ENCODE assay signal across 7 cellular contexts in the genomic region with DNA sequence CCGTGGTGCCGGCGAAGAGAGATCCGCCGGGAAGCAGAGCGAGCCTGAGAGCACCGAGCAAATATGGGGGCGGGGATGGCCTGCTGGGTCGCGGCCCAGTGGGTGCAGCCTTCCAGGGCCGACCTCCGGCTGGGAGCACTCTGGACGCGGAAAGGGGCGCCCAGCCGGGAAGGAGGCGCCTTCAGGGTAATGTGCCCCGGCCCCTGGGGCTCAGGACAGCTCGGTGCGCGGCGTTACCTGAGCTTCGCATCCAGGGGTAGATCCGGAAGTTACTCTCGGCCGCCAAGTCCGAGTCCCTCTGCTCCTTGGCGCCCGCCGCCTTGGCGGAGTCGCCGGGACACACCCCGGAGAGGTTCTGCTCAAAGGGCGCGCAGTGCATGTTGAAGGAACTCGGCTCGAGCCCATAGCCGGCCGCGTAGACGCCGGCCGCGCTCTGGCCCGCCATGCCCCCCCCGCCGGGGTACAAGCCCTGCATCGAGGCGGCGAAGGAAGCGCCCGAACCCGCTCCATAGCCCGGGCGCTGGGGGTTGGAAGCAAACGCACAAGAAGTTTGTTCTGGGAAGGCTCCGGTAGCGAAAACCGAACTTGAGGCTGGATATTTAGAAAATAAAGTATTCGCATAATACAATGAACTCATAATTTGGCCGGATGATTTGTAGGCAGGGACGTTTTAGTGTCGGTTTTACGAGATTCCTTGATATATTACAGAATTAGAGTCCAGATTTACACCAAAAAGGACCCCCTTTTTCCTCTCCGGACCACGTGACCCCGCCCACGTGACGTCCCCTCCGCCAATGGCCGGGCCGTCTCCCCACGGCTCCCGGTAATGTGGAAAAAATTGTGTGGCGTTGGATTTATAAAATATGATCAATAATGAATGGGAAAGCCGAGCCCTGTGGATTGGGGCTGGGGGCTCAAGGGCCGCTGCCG. TPM values are rescaled to one million over a fixed set of nuclear protein-coding genes. Genes with fewer than 3 reads are reported as not detected.
DNase-seq lines count a peak whose midpoint lies in the region; ATAC-seq and TF ChIP-seq lines count a peak whose summit lies in the region.

A gene (minus strand): TSS at position 736 of the 930 bp plus-strand sequence. CDS start 99 bp downstream, at position 637.

- H3K36me3 ChIP-seq in MG63, result no peaks in the 10 kb centered on the region
- no peaks in the 10 kb centered on the region for H3K36me3 ChIP-seq in WERI-Rb-1
- H3K36me3 ChIP-seq in subcutaneous abdominal adipose tissue (ENCODE audit: control insufficient read depth in 5 of 5, insufficient read depth in 5 of 5, low read length in 5 of 5), result peaks cover 0 to 4% (median 0%) of the 10 kb centered on the region in 5 donors

- DNase-seq in MG63 (peak; percentile 82), WERI-Rb-1 (peak; percentile 78), midbrain (lab: John Stamatoyannopoulos, UW) (peak; percentile 17)
- peak; percentile 56 for DNase-seq in effector CD8-positive, alpha-beta T cell (lab: John Stamatoyannopoulos, UW)

- no peak for ATAC-seq in HG03135 (IDR thresholded peaks at IDR 0.05; ENCODE audit: unreplicated experiment)

- peak within 1 kb of the TSS; percentile 44 to 83 (median 79) for H3K9ac ChIP-seq in subcutaneous abdominal adipose tissue (ENCODE audit: low read length in 5 of 5)

- TF ChIP-seq CTCF in GM12875 (IDR thresholded peaks at IDR 0.05; ENCODE audit: borderline replicate concordance, insufficient read depth, low read depth, low read length), result no peak
- TF ChIP-seq CTCF in WERI-Rb-1 (IDR thresholded peaks at IDR 0.05; ENCODE audit: low read depth, low read length), result no peak

- H3K4me3 ChIP-seq in GM12875 (ENCODE audit: low read depth, low read length) (peak within 1 kb of the TSS; percentile 87), MG63 (peak within 1 kb of the TSS; percentile 62), WERI-Rb-1 (ENCODE audit: low read depth, low read length) (peak within 1 kb of the TSS; percentile 91), subcutaneous abdominal adipose tissue (ENCODE audit: low read depth in 1 of 5, low read length in 5 of 5) (peak within 1 kb of the TSS; percentile 79 to 89 (median 85))

- H3K4me1 ChIP-seq in subcutaneous abdominal adipose tissue (ENCODE audit: control insufficient read depth in 5 of 5, insufficient read depth in 5 of 5, low read length in 5 of 5), result peaks cover 0 to 53% (median 42%) of the 10 kb centered on the region in 5 donors

- peak within 1 kb of the TSS; percentile 59 for H3K27ac ChIP-seq in WERI-Rb-1
- H3K27ac ChIP-seq in subcutaneous abdominal adipose tissue (ENCODE audit: low read depth, low read length), result peak within 1 kb of the TSS; percentile 70

- H3K9me3 ChIP-seq in MG63, result no peaks in the 10 kb centered on the region
- no peaks in the 10 kb centered on the region for H3K9me3 ChIP-seq in WERI-Rb-1 (ENCODE audit: severe bottlenecking)
- no peaks in the 10 kb centered on the region for H3K9me3 ChIP-seq in subcutaneous abdominal adipose tissue (ENCODE audit: control insufficient read depth in 5 of 5, low read length in 5 of 5)

- no peaks in the 10 kb centered on the region for H3K27me3 ChIP-seq in MG63
- peaks cover 72% of the 10 kb centered on the region for H3K27me3 ChIP-seq in WERI-Rb-1 (ENCODE audit: insufficient read depth, low read depth, severe bottlenecking)
- peaks cover 0 to 7% (median 4%) of the 10 kb centered on the region in 5 donors for H3K27me3 ChIP-seq in subcutaneous abdominal adipose tissue (ENCODE audit: control insufficient read depth in 5 of 5, insufficient read depth in 4 of 5, low read length in 5 of 5)

RNA-seq across cellular contexts. Expression of the gene that starts here (rescaled TPM):
- total RNA-seq in MG63 (2014; rRNA removed; shearing (Covaris generic); ENCODE audit: low replicate concordance), result 9.8 and 30.6 TPM in 2 replicates

Comparison
In these comparisons a context has a peak if more than half of its experiments do, and no peak if none do; other contexts are left out.
1. DNase-seq: peak in every context shown above with its lines; median percentile 82 in MG63; 78 in WERI-Rb-1; 56 in effector CD8-positive, alpha-beta T cell; 17 in midbrain.